ENCODE assay signal across 16 cellular contexts in the genomic region with DNA sequence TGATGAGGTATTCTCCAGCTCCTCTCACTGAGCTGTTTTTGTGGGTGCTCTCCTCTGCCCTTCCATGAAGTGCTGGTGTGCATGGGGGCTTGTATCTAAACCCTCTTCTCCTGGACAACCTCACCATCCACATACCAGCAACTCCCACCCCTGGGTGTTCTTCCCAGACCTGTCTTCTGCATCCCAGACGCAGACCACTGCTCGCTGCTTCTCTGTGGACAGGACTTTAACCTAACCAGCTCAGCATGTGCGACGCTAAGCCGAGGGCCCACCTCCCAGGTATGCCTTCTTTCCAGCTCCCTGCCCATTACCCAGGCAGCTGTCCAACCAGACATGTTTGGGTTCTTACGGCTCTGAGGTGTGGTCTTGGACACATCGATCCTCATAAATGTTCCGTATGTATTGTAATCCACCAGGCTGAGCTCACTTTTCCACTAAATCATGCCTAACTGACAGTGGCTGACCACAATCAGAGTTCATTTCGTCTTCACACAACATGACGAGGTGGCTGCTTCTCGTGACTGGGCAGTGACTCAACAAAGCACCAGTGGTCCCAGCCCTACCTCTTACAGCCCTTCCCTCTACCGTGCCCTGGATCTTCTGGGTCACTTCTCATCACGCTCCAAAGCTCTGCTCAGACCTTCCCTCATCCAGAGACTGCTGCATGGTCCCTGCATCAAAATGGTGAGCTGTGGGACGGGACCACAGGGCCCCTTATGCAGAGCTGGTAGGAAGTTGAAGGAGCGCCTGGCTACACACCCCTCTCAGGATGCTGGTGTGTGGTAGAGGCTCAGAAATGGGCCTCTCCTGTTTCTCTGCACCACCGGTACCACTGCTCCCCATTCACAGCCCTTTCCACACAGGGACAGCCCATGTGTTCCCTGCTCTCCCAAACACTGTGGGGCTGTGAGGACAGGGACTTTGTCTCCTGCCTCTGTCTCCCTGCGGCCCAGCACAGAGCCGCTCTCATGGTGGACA. TPM values are rescaled to one million over a fixed set of nuclear protein-coding genes. Genes with fewer than 3 reads are reported as not detected.
DNase-seq lines count a peak whose midpoint lies in the region; ATAC-seq, FAIRE-seq and TF ChIP-seq lines count a peak whose summit lies in the region.
"Had no signal": no experiment of that assay in that cellular context is flagged by ENCODE, and none has a peak within 500 bp of the region (broad histone marks: within the 10 kb centered on the region; RNA-seq: fewer than 3 reads in every experiment).

No MANE protein-coding gene starts in this region.

- intact Hi-C loops in CD14-positive monocyte (cut with micrococcal nuclease), result no loop called here
- intact Hi-C loops in esophagus squamous epithelium (cut with DNase I), result no loop called here

- no peaks in the 10 kb centered on the region for H3K36me3 ChIP-seq in bronchial epithelial cell (ENCODE audit: control insufficient read depth, insufficient read depth, low read length)
- no peaks in the 10 kb centered on the region for H3K36me3 ChIP-seq in esophagus squamous epithelium
- H3K36me3 ChIP-seq: adrenal gland had no signal

- peaks cover 5 to 15% (median 6%) of the 10 kb centered on the region in 3 donors for H3K27me3 Mint-ChIP-seq in CD14-positive monocyte (ENCODE audit: low read depth in 3 of 3)

- peak overlapping the region in 1 of 4 donors; percentile 28 for H3K27ac ChIP-seq in esophagus squamous epithelium
- H3K27ac ChIP-seq: adrenal gland had no signal

- TF ChIP-seq CTCF in CD14-positive monocyte (IDR thresholded peaks at IDR 0.05) (no peak), bronchial epithelial cell (IDR thresholded peaks at IDR 0.05; ENCODE audit: insufficient read depth, low read length, severe bottlenecking) (no peak), esophagus squamous epithelium (IDR thresholded peaks at IDR 0.05) (no peak)

- H3K9me3 ChIP-seq in esophagus squamous epithelium, result no peaks in the 10 kb centered on the region
- H3K9me3 ChIP-seq: adrenal gland had no signal

- H3K27me3 ChIP-seq in bronchial epithelial cell (ENCODE audit: control insufficient read depth, insufficient read depth, low read length) (no peaks in the 10 kb centered on the region), esophagus squamous epithelium (no peaks in the 10 kb centered on the region)
- H3K27me3 ChIP-seq: adrenal gland had no signal

- no peaks in the 10 kb centered on the region for H3K36me3 Mint-ChIP-seq in CD14-positive monocyte
- H3K36me3 Mint-ChIP-seq: CD4-positive, CD25-positive, alpha-beta regulatory T cell; natural killer cell had no signal

- no peaks in the 10 kb centered on the region for H3K4me1 ChIP-seq in esophagus squamous epithelium
- H3K4me1 ChIP-seq: adrenal gland had no signal

- H3K27ac Mint-ChIP-seq in CD14-positive monocyte, result peak overlapping the region in 3 of 7 donors; percentile 5 to 70 (median 43)
- H3K27ac Mint-ChIP-seq: CD4-positive, CD25-positive, alpha-beta regulatory T cell; natural killer cell; stimulated activated naive CD8-positive, alpha-beta T cell treated with anti-CD3 and anti-CD28 coated beads, Interleukin-15, Interleukin-2, amounts not matched to agents 100 ng/mL and 50 ng/mL, for 24 hours; T-helper 1 cell treated with Interleukin-12 subunit alpha and Interleukin-12 subunit beta and Interleukin-4 antibody, amounts not matched to agents 30 μg/mL and 1 μg/mL, for 36 hours had no signal

- peak; percentile 29 for DNase-seq in CD14-positive monocyte (ENCODE audit: low spot score)
- DNase-seq in M059J (ENCODE audit: low read depth), result peak; percentile 92
- DNase-seq in bronchial epithelial cell (ENCODE audit: low read depth), result no peak
- DNase-seq in myocyte (ENCODE audit: low read depth), result peak; percentile 84
- DNase-seq in esophagus squamous epithelium (lab: John Stamatoyannopoulos, UW), result no peak
- no peak for DNase-seq in DMS53 treated with DMSO at 0.1 percent for 48 hours (lab: John Stamatoyannopoulos, UW; ENCODE audit: unreplicated experiment)
- DNase-seq in putamen (ENCODE audit: low spot score), result no peak
- DNase-seq: activated CD8-positive, alpha-beta memory T cell treated with anti-CD3 and anti-CD28 coated beads for 24 hours; adrenal gland; CD4-positive, CD25-positive, alpha-beta regulatory T cell; natural killer cell; NCI-H1417 had no signal

- H3K4me3 ChIP-seq in bronchial epithelial cell (ENCODE audit: low read depth, low read length) (no peak overlapping the region), esophagus squamous epithelium (no peak overlapping the region)
- H3K4me3 ChIP-seq: adrenal gland had no signal

- no peak for ATAC-seq in GM18519 (IDR thresholded peaks at IDR 0.05; ENCODE audit: low FRiP score, unreplicated experiment)
- ATAC-seq: natural killer cell had no signal

- WGBS in esophagus squamous epithelium, 2 donors, result 76 to 83% methylated on average over 13 to 14 of the region's 18 CpGs

- H3K4me3 Mint-ChIP-seq in CD14-positive monocyte, result no peak overlapping the region
- H3K4me3 Mint-ChIP-seq: CD4-positive, CD25-positive, alpha-beta regulatory T cell; natural killer cell; stimulated activated naive CD8-positive, alpha-beta T cell treated with anti-CD3 and anti-CD28 coated beads, Interleukin-15, Interleukin-2, amounts not matched to agents 100 ng/mL and 50 ng/mL, for 24 hours; T-helper 1 cell treated with Interleukin-12 subunit alpha and Interleukin-12 subunit beta and Interleukin-4 antibody, amounts not matched to agents 30 μg/mL and 1 μg/mL, for 36 hours had no signal

- peaks cover 3% of the 10 kb centered on the region for H3K4me1 Mint-ChIP-seq in CD14-positive monocyte
- H3K4me1 Mint-ChIP-seq: natural killer cell had no signal

- TF ChIP-seq POLR2A in esophagus squamous epithelium (IDR thresholded peaks at IDR 0.05), result no peak

- peaks cover 0 to 2% (median 0%) of the 10 kb centered on the region in 7 donors for H3K9me3 Mint-ChIP-seq in CD14-positive monocyte
- H3K9me3 Mint-ChIP-seq: natural killer cell; stimulated activated naive CD8-positive, alpha-beta T cell treated with anti-CD3 and anti-CD28 coated beads, Interleukin-15, Interleukin-2, amounts not matched to agents 100 ng/mL and 50 ng/mL, for 24 hours; T-helper 1 cell treated with Interleukin-12 subunit alpha and Interleukin-12 subunit beta and Interleukin-4 antibody, amounts not matched to agents 30 μg/mL and 1 μg/mL, for 36 hours had no signal

- FAIRE-seq in bronchial epithelial cell (lab: Jason Lieb, UNC), result peak; percentile 91
- FAIRE-seq: endothelial cell of umbilical vein had no signal

RNA-seq across cellular contexts. Expression of a gene that starts 9.6 kb away (rescaled TPM):
- polyA plus RNA-seq in CD14-positive monocyte, result 10 to 100 TPM; 42.0 to 49.4 TPM
- total RNA-seq in M059J (2014; rRNA removed; shearing (Covaris generic)), result 34.9 and 53.8 TPM in 2 replicates
- total RNA-seq in bronchial epithelial cell, result 130 and 137 TPM in 2 replicates
- total RNA-seq in myocyte, result 65.9 and 68.6 TPM in 2 replicates
- 60.2 TPM for polyA plus RNA-seq in myocyte (2012)
- total RNA-seq in esophagus squamous epithelium, result 100 to 1,000 TPM in 1 of 4 donors, 10 to 100 TPM in 3; 54.2 to 118 (median 83.0) TPM

RNA-seq across cellular contexts. Expression of a gene that starts 12.1 kb away (rescaled TPM):
- polyA plus RNA-seq in CD14-positive monocyte, result under 1 TPM in 1 of 2 donors, not detected in 1; 0.83 TPM
- total RNA-seq in M059J (2014; rRNA removed; shearing (Covaris generic)), result 0.42 TPM in 1 of 2 replicates, not detected in the other
- 48.4 and 110 TPM in 2 replicates for total RNA-seq in bronchial epithelial cell
- not detected in 2 replicates for total RNA-seq in myocyte
- not detected for polyA plus RNA-seq in myocyte (2012)
- total RNA-seq in esophagus squamous epithelium, result 100 to 1,000 TPM in 3 of 4 donors, 10 to 100 TPM in 1; 36.2 to 931 (median 809) TPM
- total RNA-seq: endothelial cell of umbilical vein had no signal
- polyA plus RNA-seq: CD4-positive, CD25-positive, alpha-beta regulatory T cell; endothelial cell of umbilical vein had no signal

RNA-seq across cellular contexts. Expression of a gene that starts 23.0 kb away (rescaled TPM):
- 10 to 100 TPM; 51.5 to 54.5 TPM for polyA plus RNA-seq in CD14-positive monocyte
- 289 and 427 TPM in 2 replicates for total RNA-seq in M059J (2014; rRNA removed; shearing (Covaris generic))
- total RNA-seq in bronchial epithelial cell (28.2 and 29.4 TPM in 2 replicates), myocyte (286 and 586 TPM in 2 replicates), esophagus squamous epithelium (100 to 1,000 TPM; 124 to 214 (median 162) TPM)
- polyA plus RNA-seq in myocyte (2012), result 116 TPM

RNA-seq across cellular contexts. Expression of a gene that starts 54.3 kb away (rescaled TPM):
- 1 to 10 TPM; 3.4 to 5.9 TPM for polyA plus RNA-seq in CD14-positive monocyte
- total RNA-seq in M059J (2014; rRNA removed; shearing (Covaris generic)), result 50.2 and 52.4 TPM in 2 replicates
- 15.0 and 32.0 TPM in 2 replicates for total RNA-seq in bronchial epithelial cell
- 47.4 and 58.5 TPM in 2 replicates for total RNA-seq in myocyte
- polyA plus RNA-seq in myocyte (2012), result 87.9 TPM
- total RNA-seq in esophagus squamous epithelium, result 10 to 100 TPM; 31.0 to 74.6 (median 43.7) TPM

Comparison
In these comparisons a context has a peak if more than half of its experiments do, and no peak if none do; other contexts are left out.
1. DNase-seq: peak in CD14-positive monocyte (single experiment), M059J (single experiment) and myocyte (single experiment); none in bronchial epithelial cell (single experiment), esophagus squamous epithelium (single experiment), DMS53 treated with DMSO at 0.1 percent for 48 hours (single experiment) and putamen (single experiment).
2. RNA of a gene that starts 12.1 kb away (total RNA-seq): 36.2 to 931 TPM in esophagus squamous epithelium and 48.4 to 110 TPM in bronchial epithelial cell; 0.42 TPM in M059J and not detected in myocyte; every median in the first group is over 10 times any median in the second.